8 cellular contexts compared by ENCODE assay signal in genomic region chrX:49308604-49309269, GRCh38. TPM values are rescaled to one million over a fixed set of nuclear protein-coding genes. Genes with fewer than 3 reads are reported as not detected.
DNase-seq lines count a peak whose midpoint lies in the region; ATAC-seq and TF ChIP-seq lines count a peak whose summit lies in the region.

No MANE protein-coding gene starts in this region.

- CTCF ChIA-PET in CD8-positive, alpha-beta T cell (lab: Charles Lee) = interaction anchor here (0.8 to 1.0 kb wide), 2 partner anchors 17 to 40 kb away, joined by 3 read pairs; no protein-coding TSS in a partner anchor
- CTCF ChIA-PET in Panc1 (lab: Charles Lee) = no interaction called here

- no peaks in the 10 kb centered on the region for H3K36me3 ChIP-seq in CD8-positive, alpha-beta T cell (ENCODE audit: insufficient read depth, low read length)
- no peaks in the 10 kb centered on the region for H3K36me3 ChIP-seq in Panc1 (ENCODE audit: control insufficient read depth, insufficient read depth, low read length)

- H3K4me1 ChIP-seq in CD8-positive, alpha-beta T cell (ENCODE audit: insufficient read depth, low read length) = peaks cover 18% of the 10 kb centered on the region
- no peaks in the 10 kb centered on the region for H3K4me1 ChIP-seq in Panc1 (ENCODE audit: control insufficient read depth, insufficient read depth, low read length)

- BruUV-seq in Panc1 (replicated peaks; lab: Mats Ljungman, UMichigan) = no TSS peak

- peak overlapping the region; percentile 54 for H3K4me3 ChIP-seq in CD8-positive, alpha-beta T cell (ENCODE audit: low read depth, low read length)
- H3K4me3 ChIP-seq in Panc1 (ENCODE audit: low read depth in 2 of 2, low read length in 2 of 2) = peak overlapping the region; percentile 22 to 43; a peak in 3 of 4 replicates

- intact Hi-C loops in CD8-positive, alpha-beta T cell (cut with DNase I, micrococcal nuclease) = loop anchor here (1.0 to 2.0 kb wide), 3 partner anchors 39 to 108 kb away; partner anchors contain the start of genes PPP1R3F (in 2 of the 2) and SYP (in 1 of the 2)
- intact Hi-C loops in Panc1 (cut with micrococcal nuclease; ENCODE audit: unreplicated experiment) = no loop called here

- H3K4me1 Mint-ChIP-seq in CD8-positive, alpha-beta T cell (ENCODE audit: low read depth) = peaks cover 21% of the 10 kb centered on the region
- peaks cover 21% of the 10 kb centered on the region in 2 donors for H3K4me1 Mint-ChIP-seq in effector memory CD8-positive, alpha-beta T cell (ENCODE audit: low read depth in 2 of 2)
- peaks cover 22% of the 10 kb centered on the region for H3K4me1 Mint-ChIP-seq in nephron progenitor cell

- DNase-seq in CD8-positive, alpha-beta T cell = peak in 4 of 7 experiments; percentile 11 to 65 (median 25)
- DNase-seq in Panc1 (ENCODE audit: low read depth, low spot score) (no peak), nephron progenitor cell (no peak), glomerular visceral epithelial cell (ENCODE audit: extremely low spot score) (no peak), HCEC 1CT (no peak), NK-92 (lab: John Stamatoyannopoulos, UW; ENCODE audit: unreplicated experiment) (no peak), cortex of kidney (lab: John Stamatoyannopoulos, UW) (no peak)
- DNase-seq in effector memory CD8-positive, alpha-beta T cell = peak in 1 of 3 experiments; percentile 1

- POLR2A ChIA-PET in CD8-positive, alpha-beta T cell (lab: Charles Lee) = interaction anchor here (1.4 to 1.7 kb wide), 2 partner anchors 40 to 118 kb away, joined by 3 to 8 read pairs; no protein-coding TSS in a partner anchor
- POLR2A ChIA-PET in Panc1 (lab: Charles Lee) = no interaction called here

- in situ Hi-C loops in Panc1 (cut with HindIII; ENCODE audit: low pct_unique_long_range_greater_than_20kb, low sequenced_read_pairs) = no loop called here

- no peaks in the 10 kb centered on the region for H3K27me3 Mint-ChIP-seq in CD8-positive, alpha-beta T cell (ENCODE audit: low read depth)
- H3K27me3 Mint-ChIP-seq in effector memory CD8-positive, alpha-beta T cell = no peaks in the 10 kb centered on the region
- no peaks in the 10 kb centered on the region for H3K27me3 Mint-ChIP-seq in nephron progenitor cell (ENCODE audit: low read depth, poor library complexity)

- no peaks in the 10 kb centered on the region for H3K9me3 ChIP-seq in CD8-positive, alpha-beta T cell (ENCODE audit: low read length)
- no peaks in the 10 kb centered on the region for H3K9me3 ChIP-seq in Panc1 (ENCODE audit: control insufficient read depth, insufficient read depth, low read depth, low read length)

- no peaks in the 10 kb centered on the region for H3K36me3 Mint-ChIP-seq in CD8-positive, alpha-beta T cell
- no peaks in the 10 kb centered on the region for H3K36me3 Mint-ChIP-seq in effector memory CD8-positive, alpha-beta T cell (ENCODE audit: insufficient read depth)
- H3K36me3 Mint-ChIP-seq in nephron progenitor cell (ENCODE audit: low read depth) = peaks cover 5% of the 10 kb centered on the region

- H3K4me3 Mint-ChIP-seq in CD8-positive, alpha-beta T cell = peak overlapping the region; percentile 86
- H3K4me3 Mint-ChIP-seq in effector memory CD8-positive, alpha-beta T cell = peak overlapping the region; percentile 82 to 87
- H3K4me3 Mint-ChIP-seq in nephron progenitor cell = peak overlapping the region; percentile 21

- TF ChIP-seq CTCF in CD8-positive, alpha-beta T cell (IDR thresholded peaks at IDR 0.05) = no peak
- TF ChIP-seq CTCF in Panc1 (IDR thresholded peaks at IDR 0.05) = no peak
- TF ChIP-seq CTCF in nephron progenitor cell (IDR thresholded peaks at IDR 0.05) = no peak

- no peaks in the 10 kb centered on the region for H3K27me3 ChIP-seq in CD8-positive, alpha-beta T cell (ENCODE audit: insufficient read depth, low read length)
- H3K27me3 ChIP-seq in Panc1 (ENCODE audit: control insufficient read depth, insufficient read depth, low read length) = no peaks in the 10 kb centered on the region

- H3K9me3 Mint-ChIP-seq in CD8-positive, alpha-beta T cell = no peaks in the 10 kb centered on the region
- H3K9me3 Mint-ChIP-seq in effector memory CD8-positive, alpha-beta T cell = no peaks in the 10 kb centered on the region
- H3K9me3 Mint-ChIP-seq in nephron progenitor cell = peaks cover 54% of the 10 kb centered on the region

- H3K27ac ChIP-seq in CD8-positive, alpha-beta T cell (ENCODE audit: low read depth, low read length) = peak overlapping the region; percentile 64
- no peak overlapping the region for H3K27ac ChIP-seq in Panc1 (ENCODE audit: low read length)

- peak; percentile 55 for ATAC-seq in CD8-positive, alpha-beta T cell
- ATAC-seq in Panc1 = peak; percentile 72
- peak; percentile 51 for ATAC-seq in effector memory CD8-positive, alpha-beta T cell (replicated peaks)

- H3K27ac Mint-ChIP-seq in CD8-positive, alpha-beta T cell = peak overlapping the region; percentile 97
- peak overlapping the region; percentile 77 to 94 for H3K27ac Mint-ChIP-seq in effector memory CD8-positive, alpha-beta T cell
- H3K27ac Mint-ChIP-seq in nephron progenitor cell = no peak overlapping the region

RNA-seq across cellular contexts. Expression of gene GAGE10, which starts 5.3 kb away (rescaled TPM):
- not detected for total RNA-seq in CD8-positive, alpha-beta T cell
- not detected for total RNA-seq in Panc1 (2021; ENCODE audit: unreplicated experiment)
- polyA plus RNA-seq in Panc1 (2012; ENCODE audit: insufficient read length) = not detected

RNA-seq across cellular contexts. Expression of gene GAGE12J, which starts 13.1 kb away (rescaled TPM):
- total RNA-seq in CD8-positive, alpha-beta T cell = not detected
- total RNA-seq in Panc1 (2021; ENCODE audit: unreplicated experiment) = 1.1 TPM
- not detected for polyA plus RNA-seq in Panc1 (2012; ENCODE audit: insufficient read length)

RNA-seq across cellular contexts. Expression of gene GAGE13, which starts 22.6 kb away (rescaled TPM):
- not detected for total RNA-seq in CD8-positive, alpha-beta T cell
- not detected for total RNA-seq in Panc1 (2021; ENCODE audit: unreplicated experiment)
- polyA plus RNA-seq in Panc1 (2012; ENCODE audit: insufficient read length) = not detected

RNA-seq across cellular contexts. Expression of gene PPP1R3F, which starts 39.1 kb away (rescaled TPM):
- total RNA-seq in CD8-positive, alpha-beta T cell = 1 to 10 TPM; 4.8 to 6.1 TPM
- 8.3 TPM for total RNA-seq in Panc1 (2021; ENCODE audit: unreplicated experiment)
- 12.5 TPM for polyA plus RNA-seq in Panc1 (2012; ENCODE audit: insufficient read length)

RNA-seq across cellular contexts. Expression of gene FOXP3, which starts 44.2 kb away (rescaled TPM):
- total RNA-seq in CD8-positive, alpha-beta T cell = under 1 TPM; 0.67 to 0.71 TPM
- total RNA-seq in Panc1 (2021; ENCODE audit: unreplicated experiment) = 0.26 TPM
- polyA plus RNA-seq in Panc1 (2012; ENCODE audit: insufficient read length) = 0.50 TPM

Comparison
In these comparisons a context has a peak if more than half of its experiments do, and no peak if none do; other contexts are left out.
1. DNase-seq: peak in CD8-positive, alpha-beta T cell (4 of 7); none in Panc1 (single experiment), nephron progenitor cell (single experiment), glomerular visceral epithelial cell (single experiment), HCEC 1CT (single experiment), NK-92 (single experiment) and cortex of kidney (single experiment).
2. H3K4me3 Mint-ChIP-seq: peak in every context shown above with its lines; median percentile 86 in CD8-positive, alpha-beta T cell; 84 in effector memory CD8-positive, alpha-beta T cell; 21 in nephron progenitor cell.
3. Peak in every context shown above with its lines, with median percentiles within 50 percentile points of each other: ATAC-seq.